ENCODE assay signal across 14 cellular contexts in the genomic region with DNA sequence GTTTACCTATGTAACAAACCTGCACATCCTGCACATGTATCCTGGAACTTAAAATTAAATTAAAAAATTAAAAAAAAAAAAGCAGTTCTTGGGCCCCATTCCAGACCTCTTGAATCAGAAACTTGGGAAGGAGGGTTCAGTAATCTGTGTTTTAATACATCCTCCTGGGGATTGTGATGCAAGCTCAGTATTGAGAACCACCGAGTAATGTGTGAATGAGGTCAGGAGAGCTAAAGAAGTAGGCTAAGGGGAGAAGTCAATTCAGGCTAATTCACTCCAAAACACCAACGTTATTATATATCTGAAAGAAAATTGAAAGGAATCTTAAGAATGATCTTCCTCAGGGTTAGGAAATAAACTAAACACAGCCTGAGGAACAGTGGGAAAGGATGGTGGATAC.
"Had no signal": no experiment of that assay in that cellular context is flagged by ENCODE, and none has a peak within 500 bp of the region (broad histone marks: within the 10 kb centered on the region; RNA-seq: fewer than 3 reads in every experiment).

No MANE protein-coding gene starts in this region.

- H3K27ac Mint-ChIP-seq: activated CD4-positive, alpha-beta memory T cell treated with anti-CD3 and anti-CD28 coated beads for 36 hours; natural killer cell treated with Interleukin-12 subunit alpha and Interleukin-12 subunit beta and Interleukin-15 and Interleukin-18, amount 100 ng/mL, for 72 hours had no signal

- ATAC-seq: activated T-cell treated with anti-CD3 and anti-CD28 coated beads, Interleukin-2, amount 50 U/mL, for 4 hours; natural killer cell treated with Interleukin-12 subunit alpha and Interleukin-12 subunit beta and Interleukin-15 and Interleukin-18, amount 100 ng/mL, for 72 hours; psoas muscle; right lobe of liver had no signal

- DNase-seq: activated CD4-positive, alpha-beta memory T cell treated with anti-CD3 and anti-CD28 coated beads for 36 hours; activated CD4-positive, alpha-beta T cell treated with anti-CD3 and anti-CD28 coated beads for 1 hour; activated gamma-delta T cell; activated T-cell treated with anti-CD3 and anti-CD28 coated beads, Interleukin-2, amount 50 U/mL, for 4 hours; effector CD4-positive, alpha-beta T cell; glutamatergic neuron; mesenchymal stem cell; occipital lobe; psoas muscle; right lobe of liver; stimulated activated naive CD4-positive, alpha-beta T cell; SW 1271 had no signal

- H3K36me3 ChIP-seq: right lobe of liver had no signal

- H3K36me3 Mint-ChIP-seq: activated CD4-positive, alpha-beta memory T cell treated with anti-CD3 and anti-CD28 coated beads for 36 hours; natural killer cell treated with Interleukin-12 subunit alpha and Interleukin-12 subunit beta and Interleukin-15 and Interleukin-18, amount 100 ng/mL, for 72 hours had no signal

- H3K9me3 Mint-ChIP-seq: activated CD4-positive, alpha-beta memory T cell treated with anti-CD3 and anti-CD28 coated beads for 36 hours; activated T-cell treated with anti-CD3 and anti-CD28 coated beads, Interleukin-2, amount 50 U/mL, for 4 hours; natural killer cell treated with Interleukin-12 subunit alpha and Interleukin-12 subunit beta and Interleukin-15 and Interleukin-18, amount 100 ng/mL, for 72 hours had no signal

- H3K4me3 ChIP-seq: coronary artery, psoas muscle, right lobe of liver had no signal

- H3K9me3 ChIP-seq: psoas muscle, right lobe of liver had no signal

- H3K4me3 Mint-ChIP-seq: activated CD4-positive, alpha-beta memory T cell treated with anti-CD3 and anti-CD28 coated beads for 36 hours; activated T-cell treated with anti-CD3 and anti-CD28 coated beads, Interleukin-2, amount 50 U/mL, for 4 hours; natural killer cell treated with Interleukin-12 subunit alpha and Interleukin-12 subunit beta and Interleukin-15 and Interleukin-18, amount 100 ng/mL, for 72 hours had no signal

- H3K27me3 ChIP-seq: right lobe of liver had no signal

- H3K27ac ChIP-seq: coronary artery, psoas muscle, right lobe of liver had no signal
